8 cellular contexts compared by ENCODE assay signal in genomic region chr22:29040385-29041275, GRCh38. TPM values are rescaled to one million over a fixed set of nuclear protein-coding genes. Genes with fewer than 3 reads are reported as not detected.
DNase-seq lines count a peak whose midpoint lies in the region; ATAC-seq and TF ChIP-seq lines count a peak whose summit lies in the region.

No MANE protein-coding gene starts in this region.

- H3K4me1 Mint-ChIP-seq in CD4-positive, alpha-beta memory T cell, result peaks cover 0 to 3% (median 0%) of the 10 kb centered on the region in 4 donors
- no peaks in the 10 kb centered on the region for H3K4me1 Mint-ChIP-seq in naive thymus-derived CD8-positive, alpha-beta T cell
- no peaks in the 10 kb centered on the region for H3K4me1 Mint-ChIP-seq in stimulated activated memory B cell treated with anti-CD40 and anti-IgM and Interleukin-4, amounts not matched to agents 10 μg/mL and 1 μg/mL and 100 μg/mL, for 72 hours

- H3K4me3 ChIP-seq in CD4-positive, alpha-beta memory T cell (ENCODE audit: low read length in 2 of 2), result no peak overlapping the region
- H3K4me3 ChIP-seq in HL-60 (replicated peaks; ENCODE audit: insufficient read depth, low read length) (no peak overlapping the region), NT2/D1 (ENCODE audit: insufficient read length, low read depth) (no peak overlapping the region)

- no peaks in the 10 kb centered on the region for H3K36me3 ChIP-seq in CD4-positive, alpha-beta memory T cell (ENCODE audit: insufficient read depth, low read length)
- peaks cover 18% of the 10 kb centered on the region for H3K36me3 ChIP-seq in NT2/D1 (ENCODE audit: insufficient read depth, insufficient read length, low read length)

- H3K9me3 Mint-ChIP-seq in CD4-positive, alpha-beta memory T cell, result no peaks in the 10 kb centered on the region
- H3K9me3 Mint-ChIP-seq in naive thymus-derived CD8-positive, alpha-beta T cell, result no peaks in the 10 kb centered on the region
- H3K9me3 Mint-ChIP-seq in stimulated activated memory B cell treated with anti-CD40 and anti-IgM and Interleukin-4, amounts not matched to agents 10 μg/mL and 1 μg/mL and 100 μg/mL, for 72 hours, result no peaks in the 10 kb centered on the region

- peak overlapping the region; percentile 28 for H3K9ac ChIP-seq in NT2/D1 (ENCODE audit: insufficient read length, low read depth)

- POLR2A ChIA-PET in CD4-positive, alpha-beta memory T cell (lab: Charles Lee; ENCODE audit: partially characterized antibody), result interaction anchor here (0.7 to 1.7 kb wide), 3 partner anchors 250 to 440 kb away, joined by 3 to 7 read pairs (median 4); no protein-coding TSS in a partner anchor
- POLR2A ChIA-PET in naive thymus-derived CD8-positive, alpha-beta T cell (lab: Charles Lee), result interaction anchor here (0.9 kb wide), 1 partner anchor 440 kb away, joined by 3 read pairs; no protein-coding TSS in a partner anchor

- no peaks in the 10 kb centered on the region for H3K27me3 ChIP-seq in CD4-positive, alpha-beta memory T cell (ENCODE audit: insufficient read depth, low read length)
- H3K27me3 ChIP-seq in HL-60 (ENCODE audit: insufficient read depth, poor library complexity, severe bottlenecking) (no peaks in the 10 kb centered on the region), NT2/D1 (ENCODE audit: insufficient read depth, insufficient read length) (no peaks in the 10 kb centered on the region)

- H3K4me3 Mint-ChIP-seq in CD4-positive, alpha-beta memory T cell, result no peak overlapping the region
- H3K4me3 Mint-ChIP-seq in naive thymus-derived CD8-positive, alpha-beta T cell, result no peak overlapping the region
- H3K4me3 Mint-ChIP-seq in stimulated activated memory B cell treated with anti-CD40 and anti-IgM and Interleukin-4, amounts not matched to agents 10 μg/mL and 1 μg/mL and 100 μg/mL, for 72 hours, result no peak overlapping the region

- no peaks in the 10 kb centered on the region for H3K4me1 ChIP-seq in CD4-positive, alpha-beta memory T cell (ENCODE audit: insufficient read depth, low read length)
- no peaks in the 10 kb centered on the region for H3K4me1 ChIP-seq in NT2/D1 (ENCODE audit: insufficient read depth, insufficient read length)

- H3K27me3 Mint-ChIP-seq in CD4-positive, alpha-beta memory T cell, result peaks cover 0 to 3% of the 10 kb centered on the region in 2 donors
- peaks cover 7 to 12% (median 11%) of the 10 kb centered on the region in 5 donors for H3K27me3 Mint-ChIP-seq in naive thymus-derived CD8-positive, alpha-beta T cell
- peaks cover 8% of the 10 kb centered on the region for H3K27me3 Mint-ChIP-seq in stimulated activated memory B cell treated with anti-CD40 and anti-IgM and Interleukin-4, amounts not matched to agents 10 μg/mL and 1 μg/mL and 100 μg/mL, for 72 hours

- no peaks in the 10 kb centered on the region for H3K9me3 ChIP-seq in CD4-positive, alpha-beta memory T cell (ENCODE audit: control insufficient read depth in 1 of 2, low read length in 2 of 2)
- H3K9me3 ChIP-seq in NT2/D1 (ENCODE audit: insufficient read depth, low read length), result no peaks in the 10 kb centered on the region

- peak; percentile 62 to 68 (median 67) for DNase-seq in CD4-positive, alpha-beta memory T cell
- peak; percentile 21 to 71 for DNase-seq in HL-60 (ENCODE audit: low read depth in 1 of 2, low spot score in 1 of 2)
- DNase-seq in NT2/D1 (ENCODE audit: low read depth, low spot score), result peak; percentile 57
- peak; percentile 64 for DNase-seq in activated CD8-positive, alpha-beta memory T cell treated with anti-CD3 and anti-CD28 coated beads, Interleukin-2, amount 50 U/mL, for 48 hours
- peak; percentile 39 to 82 (median 64) for DNase-seq in naive thymus-derived CD8-positive, alpha-beta T cell

- peak; percentile 94 for TF ChIP-seq CTCF in HL-60 (IDR thresholded peaks at IDR 0.05; ENCODE audit: insufficient read depth, low read length)

- ATAC-seq in esophagus mucosa (peak; percentile 79), GM18511 (IDR thresholded peaks at IDR 0.05; ENCODE audit: unreplicated experiment) (no peak)
- ATAC-seq in naive thymus-derived CD8-positive, alpha-beta T cell, result peak; percentile 60 to 84
- peak; percentile 67 for ATAC-seq in stimulated activated memory B cell treated with anti-CD40 and anti-IgM and Interleukin-4, amounts not matched to agents 10 μg/mL and 1 μg/mL and 100 μg/mL, for 72 hours

- no peak overlapping the region for H3K27ac Mint-ChIP-seq in CD4-positive, alpha-beta memory T cell
- no peak overlapping the region for H3K27ac Mint-ChIP-seq in naive thymus-derived CD8-positive, alpha-beta T cell
- no peak overlapping the region for H3K27ac Mint-ChIP-seq in stimulated activated memory B cell treated with anti-CD40 and anti-IgM and Interleukin-4, amounts not matched to agents 10 μg/mL and 1 μg/mL and 100 μg/mL, for 72 hours

- no peak overlapping the region for H3K27ac ChIP-seq in CD4-positive, alpha-beta memory T cell (ENCODE audit: low read depth, low read length)
- no peak overlapping the region for H3K27ac ChIP-seq in HL-60 (replicated peaks)

- CTCF ChIA-PET in CD4-positive, alpha-beta memory T cell (lab: Charles Lee; ENCODE audit: partially characterized antibody), result interaction anchor here (0.7 to 11.2 kb wide), 30 partner anchors 8 to 1021 kb away, joined by 3 to 163 read pairs (median 5); no protein-coding TSS in a partner anchor

- no peaks in the 10 kb centered on the region for H3K36me3 Mint-ChIP-seq in CD4-positive, alpha-beta memory T cell
- H3K36me3 Mint-ChIP-seq in naive thymus-derived CD8-positive, alpha-beta T cell, result peaks cover 0 to 3% (median 2%) of the 10 kb centered on the region in 3 donors
- no peaks in the 10 kb centered on the region for H3K36me3 Mint-ChIP-seq in stimulated activated memory B cell treated with anti-CD40 and anti-IgM and Interleukin-4, amounts not matched to agents 10 μg/mL and 1 μg/mL and 100 μg/mL, for 72 hours

- intact Hi-C loops in CD4-positive, alpha-beta memory T cell (cut with micrococcal nuclease), result loop anchor here (1.0 kb wide), 4 partner anchors 185 to 440 kb away; no protein-coding TSS in a partner anchor

RNA-seq across cellular contexts. Expression of gene C22orf31, which starts 21.0 kb away (rescaled TPM):
- not detected for total RNA-seq in CD4-positive, alpha-beta memory T cell
- not detected for polyA plus RNA-seq in CD4-positive, alpha-beta memory T cell
- total RNA-seq in esophagus mucosa, result not detected
- total RNA-seq in naive thymus-derived CD8-positive, alpha-beta T cell, result not detected
- polyA plus RNA-seq in naive thymus-derived CD8-positive, alpha-beta T cell, result not detected

RNA-seq across cellular contexts. Expression of gene KREMEN1, which starts 32.2 kb away (rescaled TPM):
- not detected for total RNA-seq in CD4-positive, alpha-beta memory T cell
- polyA plus RNA-seq in CD4-positive, alpha-beta memory T cell, result not detected
- 72.9 TPM for total RNA-seq in esophagus mucosa
- total RNA-seq in naive thymus-derived CD8-positive, alpha-beta T cell, result not detected
- not detected for polyA plus RNA-seq in naive thymus-derived CD8-positive, alpha-beta T cell

Comparison
In these comparisons a context has a peak if more than half of its experiments do, and no peak if none do; other contexts are left out.
1. RNA of gene KREMEN1, which starts 32.2 kb away (total RNA-seq): 72.9 TPM in esophagus mucosa (single experiment); not detected in naive thymus-derived CD8-positive, alpha-beta T cell and not detected in CD4-positive, alpha-beta memory T cell; every median in the first group is over 10 times any median in the second.
2. Peak in every context shown above with its lines, with median percentiles within 50 percentile points of each other: DNase-seq.